ENCODE assay signal across 28 cellular contexts in genomic region chr13:112234131-112234875, GRCh38.
"Had no signal": no experiment of that assay in that cellular context is flagged by ENCODE, and none has a peak within 500 bp of the region (broad histone marks: within the 10 kb centered on the region; RNA-seq: fewer than 3 reads in every experiment).

No MANE protein-coding gene starts in this region.

- H3K27me3 ChIP-seq: ascending aorta had no signal

- H3K9me3 ChIP-seq: ascending aorta, esophagus squamous epithelium had no signal

- H3K27ac ChIP-seq: ascending aorta, breast epithelium, epithelial cell of prostate, esophagus squamous epithelium, gastroesophageal sphincter had no signal

- H3K4me3 ChIP-seq: ascending aorta, breast epithelium, esophagus squamous epithelium, gastroesophageal sphincter had no signal

- H3K27me3 Mint-ChIP-seq: activated CD4-positive, alpha-beta T cell treated with anti-CD3 and anti-CD28 coated beads, Interleukin-2, amount 10 ng/mL, durations not matched to agents 24 days and 14 days; activated CD8-positive, alpha-beta memory T cell treated with anti-CD3 and anti-CD28 coated beads, Interleukin-2, amount 10 ng/mL, durations not matched to agents 7 days and 5 days; activated naive CD4-positive, alpha-beta T cell treated with anti-CD3 and anti-CD28 coated beads, Interleukin-2, amount 10 ng/mL, durations not matched to agents 7 days and 5 days; activated naive CD8-positive, alpha-beta T cell treated with anti-CD3 and anti-CD28 coated beads, Interleukin-2, amount 10 ng/mL, durations not matched to agents 7 days and 5 days had no signal

- H3K4me3 Mint-ChIP-seq: activated CD4-positive, alpha-beta memory T cell treated with anti-CD3 and anti-CD28 coated beads for 36 hours; activated CD4-positive, alpha-beta T cell treated with anti-CD3 and anti-CD28 coated beads for 36 hours; activated CD4-positive, alpha-beta T cell treated with anti-CD3 and anti-CD28 coated beads, Interleukin-2, amount 10 ng/mL, durations not matched to agents 24 days and 14 days; activated CD8-positive, alpha-beta memory T cell treated with anti-CD3 and anti-CD28 coated beads, Interleukin-2, amount 10 ng/mL, durations not matched to agents 7 days and 5 days; activated CD8-positive, alpha-beta T cell treated with anti-CD3 and anti-CD28 coated beads, Interleukin-2, amount 10 ng/mL, durations not matched to agents 7 days and 5 days; activated naive CD4-positive, alpha-beta T cell treated with anti-CD3 and anti-CD28 coated beads, Interleukin-2, amount 10 ng/mL, durations not matched to agents 7 days and 5 days; activated naive CD8-positive, alpha-beta T cell treated with anti-CD3 and anti-CD28 coated beads, Interleukin-2, amount 10 ng/mL, durations not matched to agents 7 days and 5 days; activated T-helper 1 cell treated with anti-CD3 and anti-CD28 coated beads, Interleukin-12 subunit alpha, Interleukin-12 subunit beta, Interleukin-2, Interleukin-4 antibody, amounts not matched to agents 30 ng/mL and 10 ng/mL and 1 ng/mL, durations not matched to agents 14 hours and 24 hours and 36 hours; brain had no signal

- DNase-seq: activated CD4-positive, alpha-beta memory T cell treated with anti-CD3 and anti-CD28 coated beads for 36 hours; activated CD4-positive, alpha-beta T cell treated with anti-CD3 and anti-CD28 coated beads for 36 hours; activated CD4-positive, alpha-beta T cell treated with anti-CD3 and anti-CD28 coated beads, Interleukin-2, amount 10 ng/mL, durations not matched to agents 24 days and 14 days; activated CD4-positive, CD25-positive, alpha-beta regulatory T cell; activated CD4-positive, CD25-positive, alpha-beta regulatory T cell treated with anti-CD3 and anti-CD28 coated beads, Interleukin-2, amount 50 U/mL, for 72 hours; activated CD8-positive, alpha-beta memory T cell treated with anti-CD3 and anti-CD28 coated beads, Interleukin-2, amount 10 ng/mL, durations not matched to agents 7 days and 5 days; activated CD8-positive, alpha-beta memory T cell treated with anti-CD3 and anti-CD28 coated beads, Interleukin-2, amount 50 U/mL, for 4 hours; activated CD8-positive, alpha-beta T cell treated with anti-CD3 and anti-CD28 coated beads, Interleukin-2, amount 10 ng/mL, durations not matched to agents 7 days and 5 days; activated gamma-delta T cell; activated naive CD4-positive, alpha-beta T cell; activated naive CD4-positive, alpha-beta T cell treated with anti-CD3 and anti-CD28 coated beads, Interleukin-2, amount 10 ng/mL, durations not matched to agents 7 days and 5 days; activated naive CD8-positive, alpha-beta T cell treated with anti-CD3 and anti-CD28 coated beads, Interleukin-2, amount 10 ng/mL, durations not matched to agents 7 days and 5 days; activated T-cell treated with anti-CD3 and anti-CD28 coated beads, Interleukin-2, amount 50 U/mL, for 1 hour; activated T-cell treated with anti-CD3 and anti-CD28 coated beads, Interleukin-2, amount 50 U/mL, for 48 hours; caudate nucleus; cortex of kidney; dermis blood vessel endothelial cell; effector CD4-positive, alpha-beta T cell; esophagus squamous epithelium; foreskin melanocyte; T-helper 2 cell had no signal

- H3K4me1 Mint-ChIP-seq: activated CD4-positive, alpha-beta T cell treated with anti-CD3 and anti-CD28 coated beads for 36 hours; activated CD4-positive, alpha-beta T cell treated with anti-CD3 and anti-CD28 coated beads, Interleukin-2, amount 10 ng/mL, durations not matched to agents 24 days and 14 days; activated CD8-positive, alpha-beta memory T cell treated with anti-CD3 and anti-CD28 coated beads, Interleukin-2, amount 10 ng/mL, durations not matched to agents 7 days and 5 days; activated naive CD4-positive, alpha-beta T cell treated with anti-CD3 and anti-CD28 coated beads, Interleukin-2, amount 10 ng/mL, durations not matched to agents 7 days and 5 days; activated naive CD8-positive, alpha-beta T cell treated with anti-CD3 and anti-CD28 coated beads, Interleukin-2, amount 10 ng/mL, durations not matched to agents 7 days and 5 days had no signal

- H3K36me3 ChIP-seq: ascending aorta, breast epithelium, esophagus squamous epithelium, gastroesophageal sphincter had no signal

- ATAC-seq: activated CD4-positive, alpha-beta T cell treated with anti-CD3 and anti-CD28 coated beads for 36 hours; activated CD8-positive, alpha-beta memory T cell treated with anti-CD3 and anti-CD28 coated beads, Interleukin-2, amount 10 ng/mL, durations not matched to agents 7 days and 5 days; activated CD8-positive, alpha-beta T cell treated with anti-CD3 and anti-CD28 coated beads, Interleukin-2, amount 10 ng/mL, durations not matched to agents 7 days and 5 days; activated naive CD4-positive, alpha-beta T cell treated with anti-CD3 and anti-CD28 coated beads, Interleukin-2, amount 50 U/mL, for 72 hours; gastroesophageal sphincter had no signal

- H3K27ac Mint-ChIP-seq: activated CD4-positive, alpha-beta memory T cell treated with anti-CD3 and anti-CD28 coated beads for 36 hours; activated CD4-positive, alpha-beta T cell treated with anti-CD3 and anti-CD28 coated beads for 36 hours; activated CD4-positive, alpha-beta T cell treated with anti-CD3 and anti-CD28 coated beads, Interleukin-2, amount 10 ng/mL, durations not matched to agents 24 days and 14 days; activated CD8-positive, alpha-beta memory T cell treated with anti-CD3 and anti-CD28 coated beads, Interleukin-2, amount 10 ng/mL, durations not matched to agents 7 days and 5 days; activated CD8-positive, alpha-beta T cell treated with anti-CD3 and anti-CD28 coated beads, Interleukin-2, amount 10 ng/mL, durations not matched to agents 7 days and 5 days; activated naive CD4-positive, alpha-beta T cell treated with anti-CD3 and anti-CD28 coated beads, Interleukin-2, amount 10 ng/mL, durations not matched to agents 7 days and 5 days; activated naive CD4-positive, alpha-beta T cell treated with anti-CD3 and anti-CD28 coated beads, Interleukin-2, amount 50 U/mL, for 72 hours; activated naive CD8-positive, alpha-beta T cell treated with anti-CD3 and anti-CD28 coated beads, Interleukin-2, amount 10 ng/mL, durations not matched to agents 7 days and 5 days; activated T-helper 1 cell treated with anti-CD3 and anti-CD28 coated beads, Interleukin-12 subunit alpha, Interleukin-12 subunit beta, Interleukin-2, Interleukin-4 antibody, amounts not matched to agents 30 ng/mL and 10 ng/mL and 1 ng/mL, durations not matched to agents 14 hours and 24 hours and 36 hours; brain had no signal

- H3K4me1 ChIP-seq: ascending aorta, breast epithelium, esophagus squamous epithelium, gastroesophageal sphincter had no signal

- H3K36me3 Mint-ChIP-seq: activated CD4-positive, alpha-beta memory T cell treated with anti-CD3 and anti-CD28 coated beads for 36 hours; activated CD8-positive, alpha-beta memory T cell treated with anti-CD3 and anti-CD28 coated beads, Interleukin-2, amount 10 ng/mL, durations not matched to agents 7 days and 5 days; activated naive CD4-positive, alpha-beta T cell treated with anti-CD3 and anti-CD28 coated beads, Interleukin-2, amount 10 ng/mL, durations not matched to agents 7 days and 5 days; activated naive CD4-positive, alpha-beta T cell treated with anti-CD3 and anti-CD28 coated beads, Interleukin-2, amount 50 U/mL, for 72 hours; activated naive CD8-positive, alpha-beta T cell treated with anti-CD3 and anti-CD28 coated beads, Interleukin-2, amount 10 ng/mL, durations not matched to agents 7 days and 5 days; brain had no signal

- H3K9me3 Mint-ChIP-seq: activated CD4-positive, alpha-beta memory T cell treated with anti-CD3 and anti-CD28 coated beads for 36 hours; activated CD4-positive, alpha-beta T cell treated with anti-CD3 and anti-CD28 coated beads, Interleukin-2, amount 10 ng/mL, durations not matched to agents 24 days and 14 days; activated naive CD4-positive, alpha-beta T cell treated with anti-CD3 and anti-CD28 coated beads, Interleukin-2, amount 10 ng/mL, durations not matched to agents 7 days and 5 days; activated naive CD4-positive, alpha-beta T cell treated with anti-CD3 and anti-CD28 coated beads, Interleukin-2, amount 50 U/mL, for 72 hours; activated naive CD8-positive, alpha-beta T cell treated with anti-CD3 and anti-CD28 coated beads, Interleukin-2, amount 10 ng/mL, durations not matched to agents 7 days and 5 days; activated T-helper 1 cell treated with anti-CD3 and anti-CD28 coated beads, Interleukin-12 subunit alpha, Interleukin-12 subunit beta, Interleukin-2, Interleukin-4 antibody, amounts not matched to agents 30 ng/mL and 10 ng/mL and 1 ng/mL, durations not matched to agents 14 hours and 24 hours and 36 hours had no signal
